In the genomic region with DNA sequence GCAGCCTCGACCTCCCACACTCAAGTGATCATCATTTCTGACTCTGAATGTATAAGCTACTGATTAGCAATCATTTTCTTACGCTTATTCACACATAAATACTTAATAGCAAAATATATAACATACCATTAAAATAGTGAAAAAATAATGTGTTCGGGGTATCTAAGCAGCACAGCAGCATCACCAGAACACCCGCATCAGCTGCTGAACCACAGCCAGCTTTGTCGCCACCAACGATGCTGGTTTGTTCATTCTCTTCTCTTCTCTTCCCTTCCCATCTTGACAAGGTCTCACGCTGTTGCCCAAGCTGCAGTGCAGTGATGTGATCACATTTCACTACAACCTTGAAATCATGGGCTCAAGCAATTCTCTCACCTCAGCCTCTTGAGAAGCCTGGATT, we compare ENCODE assay signal across 18 cellular contexts.
DNase-seq lines count a peak whose midpoint lies in the region; ATAC-seq, FAIRE-seq and TF ChIP-seq lines count a peak whose summit lies in the region.
"Had no signal": no experiment of that assay in that cellular context is flagged by ENCODE, and none has a peak within 500 bp of the region (broad histone marks: within the 10 kb centered on the region; RNA-seq: fewer than 3 reads in every experiment).

No MANE protein-coding gene starts in this region.

- H4K20me1 ChIP-seq in K562 (replicated peaks; ENCODE audit: control insufficient read depth, insufficient read depth, low read length) (no peaks in the 10 kb centered on the region; the same call in 1 of the 2 replicates), neural cell (ENCODE audit: insufficient read depth) (no peaks in the 10 kb centered on the region)
- H4K20me1 ChIP-seq: BLaER1 had no signal

- H3K9ac ChIP-seq in K562 (ENCODE audit: insufficient read depth in 1 of 2, low read depth in 2 of 2, low read length in 2 of 2), result no peak overlapping the region
- H3K9ac ChIP-seq in neural cell (ENCODE audit: low read length), result no peak overlapping the region
- H3K9ac ChIP-seq: BLaER1 had no signal

- in situ Hi-C loops in K562 (cut with MboI), result no loop called here

- H3K36me3 Mint-ChIP-seq in stimulated activated effector memory CD8-positive, alpha-beta T cell treated with anti-CD3 and anti-CD28 coated beads, Interleukin-12 subunit alpha, Interleukin-12 subunit beta, amount 100 ng/mL, for 72 hours, result no peaks in the 10 kb centered on the region

- intact Hi-C loops in K562 (cut with micrococcal nuclease), result no loop called here

- no peaks in the 10 kb centered on the region for H3K4me1 Mint-ChIP-seq in stimulated activated effector memory CD8-positive, alpha-beta T cell treated with anti-CD3 and anti-CD28 coated beads, Interleukin-12 subunit alpha, Interleukin-12 subunit beta, amount 100 ng/mL, for 72 hours

- no peak overlapping the region for H3K27ac Mint-ChIP-seq in stimulated activated effector memory CD8-positive, alpha-beta T cell treated with anti-CD3 and anti-CD28 coated beads, Interleukin-12 subunit alpha, Interleukin-12 subunit beta, amount 100 ng/mL, for 72 hours

- no peaks in the 10 kb centered on the region for H3K9me2 ChIP-seq in neural cell (ENCODE audit: insufficient read depth, low read length)

- POLR2A ChIA-PET in K562 (lab: Yijun Ruan, JAX), result no interaction called here

- no peak for TF ChIP-seq EP300 in K562 (IDR thresholded peaks at IDR 0.05; ENCODE audit: low read length)
- TF ChIP-seq EP300 in neural cell (conservative IDR thresholded peaks at IDR 0.05; ENCODE audit: poor library complexity, severe bottlenecking), result no peak
- TF ChIP-seq EP300 in gastroesophageal sphincter (IDR thresholded peaks at IDR 0.05), result no peak

- no peak overlapping the region for H3K4me3 Mint-ChIP-seq in stimulated activated effector memory CD8-positive, alpha-beta T cell treated with anti-CD3 and anti-CD28 coated beads, Interleukin-12 subunit alpha, Interleukin-12 subunit beta, amount 100 ng/mL, for 72 hours
- H3K4me3 Mint-ChIP-seq: CD4-positive, CD25-positive, alpha-beta regulatory T cell had no signal

- H2AFZ ChIP-seq in K562 (ENCODE audit: low read depth, low read length) (no peak overlapping the region), neural cell (ENCODE audit: low read depth, low read length) (no peak overlapping the region)

- ATAC-seq in K562 (no peak), gastroesophageal sphincter (no peak)
- no peak for ATAC-seq in stimulated activated effector memory CD8-positive, alpha-beta T cell treated with anti-CD3 and anti-CD28 coated beads, Interleukin-12 subunit alpha, Interleukin-12 subunit beta, amount 100 ng/mL, for 72 hours

- H3K27ac ChIP-seq in K562 (ENCODE audit: extremely low read depth, low read depth, low read length) (no peak overlapping the region), neural cell (ENCODE audit: low read length) (peak overlapping the region; percentile 69), gastroesophageal sphincter (no peak overlapping the region)
- H3K27ac ChIP-seq: 22Rv1, BLaER1 had no signal

- H3K36me3 ChIP-seq in K562 (ENCODE audit: control insufficient read depth, insufficient read depth, low read length) (no peaks in the 10 kb centered on the region), neural cell (ENCODE audit: insufficient read depth, low read length) (no peaks in the 10 kb centered on the region), gastroesophageal sphincter (no peaks in the 10 kb centered on the region)
- H3K36me3 ChIP-seq: BLaER1, HAP-1 had no signal

- WGBS in K562 (ENCODE audit: insufficient coverage, low coverage, missing lambda C conversion rate), result 33% methylated on average over 6 of the region's 7 CpGs
- 69 to 80% methylated on average over 5 of the region's 7 CpGs for WGBS in gastroesophageal sphincter (ENCODE audit: low coverage in 1 of 2), 2 donors

- FAIRE-seq in GM12891 (lab: Jason Lieb, UNC), result peak; percentile 5
- no peak for FAIRE-seq in K562 (lab: Jason Lieb, UNC)
- FAIRE-seq: G401.6, GM12892, GM19239 had no signal

- TF ChIP-seq CTCF in K562 (IDR thresholded peaks at IDR 0.05 in 2 of 3, conservative IDR thresholded peaks at IDR 0.05 in 1 of 3; ENCODE audit: insufficient read depth in 2 of 3, low read depth in 1 of 3, low read length in 3 of 3) (no peak), neural cell (IDR thresholded peaks at IDR 0.05; ENCODE audit: poor library complexity, severe bottlenecking) (no peak), gastroesophageal sphincter (IDR thresholded peaks at IDR 0.05) (no peak)

- BruUV-seq in K562 (replicated peaks; lab: Mats Ljungman, UMichigan), result no TSS peak

- no peak for TF ChIP-seq RAD21 in K562 (CRISPR knock-in tag; conservative IDR thresholded peaks at IDR 0.05 in 1 of 2, IDR thresholded peaks at IDR 0.05 in 1 of 2)
- TF ChIP-seq RAD21 in neural cell (conservative IDR thresholded peaks at IDR 0.05), result no peak

- H3K4me1 ChIP-seq in K562 (replicated peaks in 1 of 2; ENCODE audit: control insufficient read depth in 2 of 2, insufficient read depth in 2 of 2, low read length in 2 of 2), result no peaks in the 10 kb centered on the region
- H3K4me1 ChIP-seq in gastroesophageal sphincter, result no peaks in the 10 kb centered on the region
- H3K4me1 ChIP-seq: BLaER1, HAP-1 had no signal

- H3K27me3 ChIP-seq in K562 (ENCODE audit: control insufficient read depth in 2 of 2, insufficient read depth in 2 of 2, low read length in 2 of 2) (no peaks in the 10 kb centered on the region), neural cell (ENCODE audit: insufficient read depth, low read depth, low read length) (no peaks in the 10 kb centered on the region), gastroesophageal sphincter (no peaks in the 10 kb centered on the region)
- H3K27me3 ChIP-seq: BLaER1 had no signal

- no peaks in the 10 kb centered on the region for H3K9me1 ChIP-seq in K562 (ENCODE audit: control insufficient read depth, insufficient read depth, low read length)

- no peaks in the 10 kb centered on the region for H3K9me3 Mint-ChIP-seq in stimulated activated effector memory CD8-positive, alpha-beta T cell treated with anti-CD3 and anti-CD28 coated beads, Interleukin-12 subunit alpha, Interleukin-12 subunit beta, amount 100 ng/mL, for 72 hours
- H3K9me3 Mint-ChIP-seq: CD4-positive, CD25-positive, alpha-beta regulatory T cell had no signal

- H3K79me2 ChIP-seq in K562 (ENCODE audit: control insufficient read depth, insufficient read depth, low read length) (no peaks in the 10 kb centered on the region), neural cell (replicated peaks; ENCODE audit: insufficient read depth, low read length) (no peaks in the 10 kb centered on the region)

- peak; percentile 8 for DNase-seq in NCI-H2107 (lab: John Stamatoyannopoulos, UW)
- no peak for DNase-seq in NCI-H2107 treated with DMSO at 0.1 percent for 48 hours (lab: John Stamatoyannopoulos, UW; ENCODE audit: unreplicated experiment)
- DNase-seq in GM12891 (ENCODE audit: insufficient read length, low spot score), result no peak
- no peak for DNase-seq in K562 (ENCODE audit: extremely low read depth in 1 of 4, low spot score in 3 of 4)
- DNase-seq in stimulated activated effector memory CD8-positive, alpha-beta T cell treated with anti-CD3 and anti-CD28 coated beads, Interleukin-12 subunit alpha, Interleukin-12 subunit beta, amount 100 ng/mL, for 72 hours (ENCODE audit: low spot score in 2 of 2), result no peak
- DNase-seq in C1 segment of cervical spinal cord (lab: John Stamatoyannopoulos, UW), result no peak
- DNase-seq: CD4-positive, CD25-positive, alpha-beta regulatory T cell; DMS53; EL; GOT3 had no signal

- H3K4me3 ChIP-seq in K562 (no peak overlapping the region), neural cell (ENCODE audit: low read length) (no peak overlapping the region), gastroesophageal sphincter (no peak overlapping the region)
- H3K4me3 ChIP-seq: BLaER1, HAP-1 had no signal

- peaks cover 2% of the 10 kb centered on the region for H3F3A ChIP-seq in neural cell (ENCODE audit: insufficient read depth, low read length, poor library complexity, severe bottlenecking)

- H3K9me3 ChIP-seq in K562 (replicated peaks; ENCODE audit: control insufficient read depth, insufficient read depth, low read depth, low read length), result no peaks in the 10 kb centered on the region
- no peaks in the 10 kb centered on the region for H3K9me3 ChIP-seq in neural cell (ENCODE audit: low read length)
- no peaks in the 10 kb centered on the region for H3K9me3 ChIP-seq in gastroesophageal sphincter
- H3K9me3 ChIP-seq: BLaER1, HAP-1 had no signal

- H3K4me2 ChIP-seq in K562 (ENCODE audit: insufficient read depth, low read length) (no peak overlapping the region), neural cell (ENCODE audit: low read length) (no peak overlapping the region)
- H3K4me2 ChIP-seq: BLaER1 had no signal

- CTCF ChIA-PET in K562 (lab: Yijun Ruan, JAX; ENCODE audit: low intra/inter-chr PET ratio), result no interaction called here

- TF ChIP-seq POLR2A in GM12891 (IDR thresholded peaks at IDR 0.05; ENCODE audit: low read depth, low read length), result no peak
- TF ChIP-seq POLR2A in K562 (conservative IDR thresholded peaks at IDR 0.05), result no peak
- no peak for TF ChIP-seq POLR2A in gastroesophageal sphincter (IDR thresholded peaks at IDR 0.05)

TF ChIP-seq in GM12891, 5 proteins besides CTCF, POLR2A, EP300 and RAD21:
- TF ChIP-seq SPI1 (IDR thresholded peaks at IDR 0.05; ENCODE audit: low read depth, low read length) (no peak), POU2F2 (IDR thresholded peaks at IDR 0.05; ENCODE audit: low read depth, low read length) (no peak), POLR2AphosphoS5 (IDR thresholded peaks at IDR 0.05; ENCODE audit: low read depth, low read length) (no peak), PAX5 (IDR thresholded peaks at IDR 0.05; ENCODE audit: insufficient read depth, low read length, severe bottlenecking) (no peak), TAF1 (IDR thresholded peaks at IDR 0.05; ENCODE audit: low read depth, low read length) (no peak)

TF ChIP-seq in neural cell, 6 proteins besides CTCF, POLR2A, EP300 and RAD21 (continues in another document):
- TF ChIP-seq EZH2 (IDR thresholded peaks at IDR 0.05; ENCODE audit: borderline replicate concordance, insufficient read depth, low read length, poor library complexity, severe bottlenecking), result no peak
